11 cellular contexts compared by ENCODE assay signal in genomic region chr4:76990288-76991080, GRCh38. TPM values are rescaled to one million over a fixed set of nuclear protein-coding genes. Genes with fewer than 3 reads are reported as not detected.
DNase-seq lines count a peak whose midpoint lies in the region; ATAC-seq, FAIRE-seq and TF ChIP-seq lines count a peak whose summit lies in the region.
"Had no signal": no experiment of that assay in that cellular context is flagged by ENCODE, and none has a peak within 500 bp of the region (broad histone marks: within the 10 kb centered on the region; RNA-seq: fewer than 3 reads in every experiment).

No MANE protein-coding gene starts in this region.

- no peaks in the 10 kb centered on the region for H4K20me1 ChIP-seq in astrocyte (ENCODE audit: insufficient read depth, low read length)

- peaks cover 3% of the 10 kb centered on the region for H3K9me3 ChIP-seq in astrocyte (ENCODE audit: insufficient read depth, low read depth, low read length)
- no peaks in the 10 kb centered on the region for H3K9me3 ChIP-seq in mesenchymal stem cell (ENCODE audit: control insufficient read depth, low read length)
- peaks cover 0 to 17% of the 10 kb centered on the region in 2 donors for H3K9me3 ChIP-seq in neuronal stem cell (replicated peaks in 1 of 2; ENCODE audit: control insufficient read depth in 2 of 2, insufficient read depth in 1 of 2, low read depth in 1 of 2, low read length in 2 of 2)
- no peaks in the 10 kb centered on the region for H3K9me3 ChIP-seq in thyroid gland

- H2AFZ ChIP-seq in astrocyte (ENCODE audit: low read depth, low read length) (no peak overlapping the region), mesenchymal stem cell (ENCODE audit: low read depth, low read length) (no peak overlapping the region), neuronal stem cell (ENCODE audit: low read length) (no peak overlapping the region)

- no peak for TF ChIP-seq POLR2A in thyroid gland (IDR thresholded peaks at IDR 0.05)

- H2BK120ac ChIP-seq in mesenchymal stem cell (ENCODE audit: low read depth, low read length) (peak overlapping the region; percentile 7), neuronal stem cell (ENCODE audit: low read depth, low read length) (no peak overlapping the region)

- H4K91ac ChIP-seq in mesenchymal stem cell (ENCODE audit: low read length) (peak overlapping the region; percentile 36), neuronal stem cell (ENCODE audit: low read depth, low read length, poor library complexity) (no peak overlapping the region)

- peaks cover 82% of the 10 kb centered on the region for H3K79me2 ChIP-seq in astrocyte (ENCODE audit: insufficient read depth, low read length)

- H3K9ac ChIP-seq in astrocyte (ENCODE audit: low read length) (peak overlapping the region; percentile 84), mesenchymal stem cell (ENCODE audit: low read length) (peak overlapping the region; percentile 66), neuronal stem cell (ENCODE audit: low read depth, low read length, poor library complexity) (no peak overlapping the region)

- peak overlapping the region; percentile 1 to 14 for H3K18ac ChIP-seq in mesenchymal stem cell (ENCODE audit: low read depth in 1 of 2, low read length in 2 of 2)
- no peak overlapping the region for H3K18ac ChIP-seq in neuronal stem cell (ENCODE audit: low read length)

- peak overlapping the region; percentile 79 for H3K4me3 Mint-ChIP-seq in HFFc6
- peak overlapping the region; percentile 31 for H3K4me3 Mint-ChIP-seq in astrocyte (ENCODE audit: unreplicated experiment)
- H3K4me3 Mint-ChIP-seq: dendritic cell treated with granulocyte-macrophage colony-stimulating factor and Interleukin-4, amounts not matched to agents 40 ng/mL and 50 ng/mL, for 4 days had no signal

- DNase-seq in AG10803 (ENCODE audit: low read depth) (peak; percentile 98), HFFc6 (peak; percentile 84), astrocyte (ENCODE audit: low read depth) (peak; percentile 99), mesenchymal stem cell (peak; percentile 87), neuronal stem cell (ENCODE audit: low spot score) (no peak), thyroid gland (no peak)

- WGBS in mesenchymal stem cell = 87% methylated on average over 10 of the region's 12 CpGs
- WGBS in neuronal stem cell (ENCODE audit: extremely low coverage in 2 of 2, insufficient read length in 2 of 2, insufficient replicate concordance in 1 of 2), 2 donors = no CpG with 5 or more reads among the region's 12 CpGs
- 88 to 89% methylated on average over 11 to 12 of the region's 12 CpGs for WGBS in thyroid gland, 2 donors

- H3K27me3 Mint-ChIP-seq in HFFc6 (ENCODE audit: insufficient read depth) = peaks cover 40% of the 10 kb centered on the region
- H3K27me3 Mint-ChIP-seq in astrocyte (ENCODE audit: low read depth, unreplicated experiment) = no peaks in the 10 kb centered on the region

- H4K8ac ChIP-seq in mesenchymal stem cell (ENCODE audit: low read length) (peak overlapping the region; percentile 1), neuronal stem cell (ENCODE audit: low read depth, low read length) (no peak overlapping the region)

- H3K4me1 Mint-ChIP-seq in HFFc6 (ENCODE audit: low read depth) (peaks cover 85% of the 10 kb centered on the region), astrocyte (ENCODE audit: low read depth, unreplicated experiment) (peaks cover 78% of the 10 kb centered on the region)

- no peak overlapping the region for H3K14ac ChIP-seq in mesenchymal stem cell (ENCODE audit: low read length in 2 of 2)
- H3K14ac ChIP-seq in neuronal stem cell (ENCODE audit: low read length) = no peak overlapping the region

- H3K23ac ChIP-seq in mesenchymal stem cell (ENCODE audit: low read length in 2 of 2) (no peak overlapping the region), neuronal stem cell (ENCODE audit: low read depth, low read length, poor library complexity) (no peak overlapping the region)

- H2AK5ac ChIP-seq in mesenchymal stem cell (ENCODE audit: low read length, severe bottlenecking) (peak overlapping the region; percentile 51), neuronal stem cell (ENCODE audit: low read depth, low read length) (no peak overlapping the region)

- FAIRE-seq in astrocyte (lab: Jason Lieb, UNC) = peak; percentile 72
- FAIRE-seq: G401.6, keratinocyte had no signal

- H3K27ac ChIP-seq in astrocyte (ENCODE audit: low read depth, low read length) (peak overlapping the region; percentile 98), mesenchymal stem cell (ENCODE audit: low read length, poor library complexity, severe bottlenecking) (peak overlapping the region; percentile 71), neuronal stem cell (replicated peaks; ENCODE audit: low read length) (no peak overlapping the region), thyroid gland (no peak overlapping the region)

- ATAC-seq in HG03095 (IDR thresholded peaks at IDR 0.05; ENCODE audit: unreplicated experiment) (no peak), GM21737 (IDR thresholded peaks at IDR 0.05; ENCODE audit: unreplicated experiment) (no peak)

- H2BK15ac ChIP-seq in mesenchymal stem cell (ENCODE audit: low read depth, poor library complexity, severe bottlenecking) = peak overlapping the region; percentile 15
- H2BK15ac ChIP-seq in neuronal stem cell (ENCODE audit: low read length) = no peak overlapping the region

- peak overlapping the region in 1 of 2 experiments; percentile 29 for H3K4ac ChIP-seq in mesenchymal stem cell (ENCODE audit: low read depth in 1 of 2, low read length in 2 of 2)
- H3K4ac ChIP-seq in neuronal stem cell (ENCODE audit: low read length) = no peak overlapping the region

- peaks cover 18% of the 10 kb centered on the region for H3K9me3 Mint-ChIP-seq in HFFc6
- H3K9me3 Mint-ChIP-seq in astrocyte (ENCODE audit: unreplicated experiment) = peaks cover 2% of the 10 kb centered on the region

- H3K4me3 ChIP-seq in AG10803 (ENCODE audit: low read length) (no peak overlapping the region), astrocyte (ENCODE audit: insufficient read depth, low read depth, low read length) (no peak overlapping the region), mesenchymal stem cell (ENCODE audit: insufficient read depth in 1 of 2, low read depth in 1 of 2, low read length in 2 of 2) (no peak overlapping the region), neuronal stem cell (ENCODE audit: low read length in 2 of 2) (no peak overlapping the region), thyroid gland (replicated peaks in 1 of 3) (no peak overlapping the region)

- no peaks in the 10 kb centered on the region for H3K27me3 ChIP-seq in astrocyte (ENCODE audit: insufficient read depth, low read length)
- H3K27me3 ChIP-seq in mesenchymal stem cell (ENCODE audit: control insufficient read depth in 1 of 2, insufficient read depth in 1 of 2, low read length in 2 of 2) = no peaks in the 10 kb centered on the region
- no peaks in the 10 kb centered on the region for H3K27me3 ChIP-seq in neuronal stem cell (ENCODE audit: control insufficient read depth in 3 of 3, insufficient read depth in 3 of 3, low read depth in 1 of 3, low read length in 3 of 3)
- H3K27me3 ChIP-seq in thyroid gland = no peaks in the 10 kb centered on the region

- intact Hi-C loops in thyroid gland (cut with DNase I) = loop anchor here (5.0 kb wide), 1 partner anchor 38 kb away; no protein-coding TSS in a partner anchor

- H3K4me1 ChIP-seq in astrocyte (ENCODE audit: insufficient read depth, low read length) = peaks cover 45% of the 10 kb centered on the region
- H3K4me1 ChIP-seq in mesenchymal stem cell (ENCODE audit: control insufficient read depth, insufficient read depth, low read depth, low read length) = peaks cover 10% of the 10 kb centered on the region
- H3K4me1 ChIP-seq in neuronal stem cell (ENCODE audit: control insufficient read depth in 2 of 2, insufficient read depth in 1 of 2, low read depth in 1 of 2, low read length in 2 of 2) = peaks cover 6 to 9% of the 10 kb centered on the region in 2 donors
- peaks cover 2 to 14% of the 10 kb centered on the region in 2 donors for H3K4me1 ChIP-seq in thyroid gland

- H3K4me2 ChIP-seq in astrocyte (ENCODE audit: low read length) = peak overlapping the region; percentile 76
- no peak overlapping the region for H3K4me2 ChIP-seq in mesenchymal stem cell (ENCODE audit: low read length, poor library complexity, severe bottlenecking)
- no peak overlapping the region for H3K4me2 ChIP-seq in neuronal stem cell (ENCODE audit: insufficient read depth, low read length, poor library complexity, severe bottlenecking)

- H2BK5ac ChIP-seq in mesenchymal stem cell (ENCODE audit: low read depth, low read length, poor library complexity, severe bottlenecking) (peak overlapping the region; percentile 90), neuronal stem cell (ENCODE audit: low read length) (no peak overlapping the region)

- H3K36me3 Mint-ChIP-seq in HFFc6 (ENCODE audit: low read depth) (peaks cover 56% of the 10 kb centered on the region), astrocyte (ENCODE audit: low read depth, unreplicated experiment) (peaks cover 15% of the 10 kb centered on the region)

- H3K27ac Mint-ChIP-seq in HFFc6 (peak overlapping the region; percentile 89), astrocyte (ENCODE audit: unreplicated experiment) (peak overlapping the region; percentile 90)
- H3K27ac Mint-ChIP-seq: dendritic cell treated with granulocyte-macrophage colony-stimulating factor and Interleukin-4, amounts not matched to agents 40 ng/mL and 50 ng/mL, for 4 days had no signal

- H3K36me3 ChIP-seq in astrocyte (ENCODE audit: insufficient read depth, low read length) (no peaks in the 10 kb centered on the region), mesenchymal stem cell (ENCODE audit: control insufficient read depth in 1 of 2, insufficient read depth in 2 of 2, low read depth in 1 of 2, low read length in 2 of 2) (peaks cover 0 to 2% of the 10 kb centered on the region in 2 experiments), neuronal stem cell (replicated peaks in 1 of 2; ENCODE audit: control insufficient read depth in 2 of 2, insufficient read depth in 2 of 2, low read length in 2 of 2) (peaks cover 2 to 31% of the 10 kb centered on the region in 2 donors), thyroid gland (no peaks in the 10 kb centered on the region)

- H2BK12ac ChIP-seq in mesenchymal stem cell (ENCODE audit: low read length in 2 of 2) (peak overlapping the region; percentile 0 to 1), neuronal stem cell (ENCODE audit: low read length) (no peak overlapping the region)

- H3K79me1 ChIP-seq in mesenchymal stem cell (replicated peaks; ENCODE audit: low read length, poor library complexity, severe bottlenecking) (no peaks in the 10 kb centered on the region), neuronal stem cell (ENCODE audit: low read depth, low read length) (no peaks in the 10 kb centered on the region)

- no peak for TF ChIP-seq CTCF in AG10803 (conservative IDR thresholded peaks at IDR 0.05; ENCODE audit: low read length)
- peak; percentile 39 for TF ChIP-seq CTCF in HFFc6 (IDR thresholded peaks at IDR 0.05)
- TF ChIP-seq CTCF in astrocyte (IDR thresholded peaks at IDR 0.05; ENCODE audit: insufficient read depth, low read depth, low read length) = peak; percentile 8
- TF ChIP-seq CTCF in thyroid gland (IDR thresholded peaks at IDR 0.05) = no peak

RNA-seq across cellular contexts. Expression of gene SEPTIN11, which starts 40.9 kb away (rescaled TPM):
- 100 to 1,000 TPM; 563 to 907 (median 620) TPM for total RNA-seq in HFFc6 (2021; fragmentation: NEBNext Ultra II Directional; extraction: Animal tissue kit (Norgen Biotek cat#: 25700))
- 621 and 623 TPM in 2 replicates for total RNA-seq in astrocyte
- 510 TPM for polyA plus RNA-seq in mesenchymal stem cell (2013, experiment 1 of 2)
- polyA plus RNA-seq in mesenchymal stem cell (2013, experiment 2 of 2) = 468 TPM
- 204 TPM for polyA plus RNA-seq in neuronal stem cell (2013, experiment 1 of 2)
- polyA plus RNA-seq in neuronal stem cell (2013, experiment 2 of 2) = 218 TPM
- 100 to 1,000 TPM in 1 of 4 donors, 10 to 100 TPM in 3; 39.6 to 207 (median 69.1) TPM for total RNA-seq in thyroid gland

Comparison
In these comparisons a context has a peak if more than half of its experiments do, and no peak if none do; other contexts are left out.
1. DNase-seq: peak in AG10803 (single experiment), HFFc6 (single experiment), astrocyte (single experiment) and mesenchymal stem cell (single experiment); none in neuronal stem cell (single experiment) and thyroid gland (0 of 2).
2. CTCF ChIP-seq: peak in HFFc6 (single experiment) and astrocyte (single experiment); none in AG10803 (single experiment) and thyroid gland (0 of 6).
3. H3K27ac ChIP-seq: peak in astrocyte (single experiment) and mesenchymal stem cell (single experiment); none in neuronal stem cell (single experiment) and thyroid gland (0 of 3).